ENCODE assay signal across 17 cellular contexts in the genomic region with DNA sequence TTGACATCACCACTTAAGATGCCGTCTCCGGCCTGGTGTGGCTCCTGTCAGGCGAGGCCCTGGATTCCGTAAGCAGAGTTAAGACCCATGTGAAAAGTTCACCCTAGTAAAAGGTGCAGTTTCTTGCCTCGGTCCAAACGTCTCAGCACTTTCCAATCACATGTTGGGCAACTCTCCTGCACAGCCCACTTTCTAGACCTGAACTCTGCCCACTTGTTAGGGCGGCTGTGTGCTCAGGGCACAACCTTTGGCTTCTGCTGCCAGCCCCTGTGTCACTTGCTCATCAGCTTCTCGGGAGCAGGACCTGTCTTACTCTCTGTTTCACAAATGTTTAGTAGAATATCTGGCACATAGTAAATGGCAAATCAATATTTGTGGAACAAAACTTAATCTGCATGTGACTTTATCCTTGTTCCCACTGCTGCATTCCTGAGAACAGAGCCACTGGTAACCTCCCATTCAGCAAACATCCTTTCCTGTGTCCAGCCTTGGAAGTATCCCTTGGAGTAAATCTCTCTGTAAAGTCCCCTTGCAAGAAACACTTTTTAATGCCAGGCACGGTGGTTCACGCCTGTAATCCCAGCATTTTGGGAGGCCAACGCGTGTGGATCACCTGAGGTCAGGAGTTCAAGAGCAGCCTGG. TPM values are rescaled to one million over a fixed set of nuclear protein-coding genes. Genes with fewer than 3 reads are reported as not detected.
A peak's percentile ranks its signal among the peaks of the same experiment; 100 is the strongest.
DNase-seq lines count a peak whose midpoint lies in the region; ATAC-seq and TF ChIP-seq lines count a peak whose summit lies in the region.
"Had no signal": no experiment of that assay in that cellular context is flagged by ENCODE, and none has a peak within 500 bp of the region (broad histone marks: within the 10 kb centered on the region; RNA-seq: fewer than 3 reads in every experiment).

No MANE protein-coding gene starts in this region.

- peak; percentile 46 to 55 for TF ChIP-seq RAD21 in liver (IDR thresholded peaks at IDR 0.05)

- peaks cover 6% of the 10 kb centered on the region for H3K9me3 Mint-ChIP-seq in progenitor cell of endocrine pancreas (ENCODE audit: low read depth)

- peak; percentile 28 for ATAC-seq in body of pancreas
- ATAC-seq in HG02588 (IDR thresholded peaks at IDR 0.05; ENCODE audit: unreplicated experiment): no peak
- no peak for ATAC-seq in left colon

- intact Hi-C loops in body of pancreas (cut with DNase I): no loop called here
- intact Hi-C loops in left colon (cut with DNase I, micrococcal nuclease): no loop called here
- intact Hi-C loops in adrenal gland (cut with DNase I): loop anchor here in 1 of 2 donors (10.0 kb wide), 1 partner anchor 285 kb away; no protein-coding TSS in a partner anchor

- H3K27me3 ChIP-seq in body of pancreas (no peaks in the 10 kb centered on the region), liver (ENCODE audit: control insufficient read depth in 4 of 4, insufficient read depth in 4 of 4, low read length in 3 of 4) (no peaks in the 10 kb centered on the region), adrenal gland (no peaks in the 10 kb centered on the region)

- DNase-seq in body of pancreas: peak in 1 of 4 donors; percentile 19
- no peak for DNase-seq in progenitor cell of endocrine pancreas (ENCODE audit: low spot score, unreplicated experiment)
- DNase-seq in left colon: no peak
- no peak for DNase-seq in T-helper 2 cell
- no peak for DNase-seq in adrenal gland
- DNase-seq: C1 segment of cervical spinal cord; Calu3; CD4-positive, alpha-beta memory T cell; COR-L47; DMS53; DMS79 treated with DMSO at 0.1 percent for 48 hours; GM23248; H7; HCEC 1CT had no signal

- no peak overlapping the region for H3K4me3 Mint-ChIP-seq in progenitor cell of endocrine pancreas (ENCODE audit: low read depth)
- H3K4me3 Mint-ChIP-seq: CD4-positive, alpha-beta memory T cell had no signal

- H3K36me3 ChIP-seq in body of pancreas (replicated peaks in 1 of 2; ENCODE audit: insufficient read depth in 1 of 2, low read depth in 2 of 2): no peaks in the 10 kb centered on the region
- H3K36me3 ChIP-seq in liver (ENCODE audit: control insufficient read depth in 4 of 4, insufficient read depth in 3 of 4, low read depth in 1 of 4, low read length in 3 of 4): no peaks in the 10 kb centered on the region
- H3K36me3 ChIP-seq in adrenal gland (replicated peaks in 1 of 2): no peaks in the 10 kb centered on the region

- H3K27ac ChIP-seq in body of pancreas: peak overlapping the region in 3 of 4 donors; percentile 7 to 32 (median 15)
- H3K27ac ChIP-seq in liver (ENCODE audit: low read depth in 1 of 2, low read length in 2 of 2): peak overlapping the region in 1 of 2 donors; percentile 61
- no peak overlapping the region for H3K27ac ChIP-seq in adrenal gland
- H3K27ac ChIP-seq: GM23248 had no signal

- peak overlapping the region; percentile 85 for H3K27ac Mint-ChIP-seq in progenitor cell of endocrine pancreas
- H3K27ac Mint-ChIP-seq: CD4-positive, alpha-beta memory T cell had no signal

- peaks cover 12% of the 10 kb centered on the region for H3K4me1 Mint-ChIP-seq in progenitor cell of endocrine pancreas (ENCODE audit: low read depth)
- H3K4me1 Mint-ChIP-seq: CD4-positive, alpha-beta memory T cell had no signal

- H3K9ac ChIP-seq in liver (ENCODE audit: low read depth in 1 of 2, low read length in 2 of 2): no peak overlapping the region
- H3K9ac ChIP-seq: GM23248 had no signal

- H3K9me3 ChIP-seq in body of pancreas (no peaks in the 10 kb centered on the region), liver (ENCODE audit: control insufficient read depth in 4 of 4, low read length in 3 of 4) (no peaks in the 10 kb centered on the region), adrenal gland (replicated peaks in 1 of 3) (no peaks in the 10 kb centered on the region)

- WGBS in body of pancreas, 2 donors: 59 to 68% methylated on average over 12 of the region's 12 CpGs
- 58% methylated on average over 12 of the region's 12 CpGs for WGBS in liver
- 84 to 95% (median 89%) methylated on average over 12 of the region's 12 CpGs for WGBS in adrenal gland, 4 donors

- TF ChIP-seq POLR2A in body of pancreas (IDR thresholded peaks at IDR 0.05): no peak
- TF ChIP-seq POLR2A in adrenal gland (IDR thresholded peaks at IDR 0.05): no peak

- no peaks in the 10 kb centered on the region for H3K27me3 Mint-ChIP-seq in progenitor cell of endocrine pancreas

- H3K4me1 ChIP-seq in body of pancreas (peaks cover 30% of the 10 kb centered on the region), liver (ENCODE audit: control insufficient read depth in 4 of 4, insufficient read depth in 4 of 4, low read length in 3 of 4) (peaks cover 11 to 17% (median 13%) of the 10 kb centered on the region in 4 donors), adrenal gland (replicated peaks in 1 of 2) (peaks cover 0 to under 1% of the 10 kb centered on the region in 2 donors)

- no peaks in the 10 kb centered on the region for H3K36me3 Mint-ChIP-seq in progenitor cell of endocrine pancreas (ENCODE audit: insufficient read depth)
- H3K36me3 Mint-ChIP-seq: CD4-positive, alpha-beta memory T cell had no signal

- H3K4me3 ChIP-seq in body of pancreas (no peak overlapping the region), liver (ENCODE audit: low read depth in 1 of 3, low read length in 3 of 3) (no peak overlapping the region), adrenal gland (no peak overlapping the region)
- H3K4me3 ChIP-seq: GM23248 had no signal

- TF ChIP-seq CTCF in body of pancreas (IDR thresholded peaks at IDR 0.05) (no peak), liver (IDR thresholded peaks at IDR 0.05; ENCODE audit: low read depth, low read length, missing input control) (no peak), progenitor cell of endocrine pancreas (IDR thresholded peaks at IDR 0.05; ENCODE audit: unreplicated experiment) (no peak), adrenal gland (IDR thresholded peaks at IDR 0.05) (no peak)

TF ChIP-seq in liver, 16 proteins besides CTCF, POLR2A, EP300 and RAD21 (continues in another document):
- TF ChIP-seq HNF4A (conservative IDR thresholded peaks at IDR 0.05) (peak; percentile 87 to 97), SP1 (IDR thresholded peaks at IDR 0.05) (peak; percentile 25), EGR1 (IDR thresholded peaks at IDR 0.05; ENCODE audit: low read depth in 2 of 2) (no peak), FOXA1 (IDR thresholded peaks at IDR 0.05) (no peak), RXRA (IDR thresholded peaks at IDR 0.05) (peak; percentile 61 to 92), JUND (IDR thresholded peaks at IDR 0.05) (peak in 1 of 2 donors; percentile 69), TAF1 (conservative IDR thresholded peaks at IDR 0.05) (no peak), NR2F2 (IDR thresholded peaks at IDR 0.05) (peak; percentile 50), YY1 (IDR thresholded peaks at IDR 0.05) (no peak), GABPA (IDR thresholded peaks at IDR 0.05 in 1 of 2, conservative IDR thresholded peaks at IDR 0.05 in 1 of 2) (no peak), FOXA2 (IDR thresholded peaks at IDR 0.05) (peak; percentile 45), HNF4G (IDR thresholded peaks at IDR 0.05) (peak; percentile 27)
- TF ChIP-seq, protein P1, sequence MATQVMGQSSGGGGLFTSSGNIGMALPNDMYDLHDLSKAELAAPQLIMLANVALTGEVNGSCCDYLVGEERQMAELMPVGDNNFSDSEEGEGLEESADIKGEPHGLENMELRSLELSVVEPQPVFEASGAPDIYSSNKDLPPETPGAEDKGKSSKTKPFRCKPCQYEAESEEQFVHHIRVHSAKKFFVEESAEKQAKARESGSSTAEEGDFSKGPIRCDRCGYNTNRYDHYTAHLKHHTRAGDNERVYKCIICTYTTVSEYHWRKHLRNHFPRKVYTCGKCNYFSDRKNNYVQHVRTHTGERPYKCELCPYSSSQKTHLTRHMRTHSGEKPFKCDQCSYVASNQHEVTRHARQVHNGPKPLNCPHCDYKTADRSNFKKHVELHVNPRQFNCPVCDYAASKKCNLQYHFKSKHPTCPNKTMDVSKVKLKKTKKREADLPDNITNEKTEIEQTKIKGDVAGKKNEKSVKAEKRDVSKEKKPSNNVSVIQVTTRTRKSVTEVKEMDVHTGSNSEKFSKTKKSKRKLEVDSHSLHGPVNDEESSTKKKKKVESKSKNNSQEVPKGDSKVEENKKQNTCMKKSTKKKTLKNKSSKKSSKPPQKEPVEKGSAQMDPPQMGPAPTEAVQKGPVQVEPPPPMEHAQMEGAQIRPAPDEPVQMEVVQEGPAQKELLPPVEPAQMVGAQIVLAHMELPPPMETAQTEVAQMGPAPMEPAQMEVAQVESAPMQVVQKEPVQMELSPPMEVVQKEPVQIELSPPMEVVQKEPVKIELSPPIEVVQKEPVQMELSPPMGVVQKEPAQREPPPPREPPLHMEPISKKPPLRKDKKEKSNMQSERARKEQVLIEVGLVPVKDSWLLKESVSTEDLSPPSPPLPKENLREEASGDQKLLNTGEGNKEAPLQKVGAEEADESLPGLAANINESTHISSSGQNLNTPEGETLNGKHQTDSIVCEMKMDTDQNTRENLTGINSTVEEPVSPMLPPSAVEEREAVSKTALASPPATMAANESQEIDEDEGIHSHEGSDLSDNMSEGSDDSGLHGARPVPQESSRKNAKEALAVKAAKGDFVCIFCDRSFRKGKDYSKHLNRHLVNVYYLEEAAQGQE (IDR thresholded peaks at IDR 0.05): no peak
- TF ChIP-seq, protein P2, sequence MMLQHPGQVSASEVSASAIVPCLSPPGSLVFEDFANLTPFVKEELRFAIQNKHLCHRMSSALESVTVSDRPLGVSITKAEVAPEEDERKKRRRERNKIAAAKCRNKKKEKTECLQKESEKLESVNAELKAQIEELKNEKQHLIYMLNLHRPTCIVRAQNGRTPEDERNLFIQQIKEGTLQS (IDR thresholded peaks at IDR 0.05): no peak
- TF ChIP-seq, protein P3, sequence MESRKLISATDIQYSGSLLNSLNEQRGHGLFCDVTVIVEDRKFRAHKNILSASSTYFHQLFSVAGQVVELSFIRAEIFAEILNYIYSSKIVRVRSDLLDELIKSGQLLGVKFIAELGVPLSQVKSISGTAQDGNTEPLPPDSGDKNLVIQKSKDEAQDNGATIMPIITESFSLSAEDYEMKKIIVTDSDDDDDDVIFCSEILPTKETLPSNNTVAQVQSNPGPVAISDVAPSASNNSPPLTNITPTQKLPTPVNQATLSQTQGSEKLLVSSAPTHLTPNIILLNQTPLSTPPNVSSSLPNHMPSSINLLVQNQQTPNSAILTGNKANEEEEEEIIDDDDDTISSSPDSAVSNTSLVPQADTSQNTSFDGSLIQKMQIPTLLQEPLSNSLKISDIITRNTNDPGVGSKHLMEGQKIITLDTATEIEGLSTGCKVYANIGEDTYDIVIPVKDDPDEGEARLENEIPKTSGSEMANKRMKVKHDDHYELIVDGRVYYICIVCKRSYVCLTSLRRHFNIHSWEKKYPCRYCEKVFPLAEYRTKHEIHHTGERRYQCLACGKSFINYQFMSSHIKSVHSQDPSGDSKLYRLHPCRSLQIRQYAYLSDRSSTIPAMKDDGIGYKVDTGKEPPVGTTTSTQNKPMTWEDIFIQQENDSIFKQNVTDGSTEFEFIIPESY (IDR thresholded peaks at IDR 0.05): peak; percentile 55

RNA-seq across cellular contexts. Expression of a gene that starts 38.7 kb away (rescaled TPM):
- total RNA-seq in body of pancreas: 10 to 100 TPM; 17.1 to 17.4 TPM
- 1 to 10 TPM; 1.8 to 7.9 TPM for total RNA-seq in liver
- polyA plus RNA-seq in liver: 1 to 10 TPM; 2.7 to 4.4 TPM
- 29.6 and 31.1 TPM in 2 replicates for total RNA-seq in progenitor cell of endocrine pancreas
- 10 to 100 TPM; 66.1 to 76.6 TPM for total RNA-seq in left colon
- 10 to 100 TPM in 5 of 8 donors, 1 to 10 TPM in 3; 7.0 to 19.3 (median 10.5) TPM for total RNA-seq in adrenal gland
- 1 to 10 TPM; 1.8 to 5.7 (median 2.2) TPM for polyA plus RNA-seq in adrenal gland
- total RNA-seq: G401 had no signal

Comparison
In these comparisons a context has a peak if more than half of its experiments do, and no peak if none do; other contexts are left out.
1. H3K27ac ChIP-seq: peak in body of pancreas (3 of 4); none in adrenal gland (0 of 5).